In genomic region chr1:184152502-184152901, GRCh38 we compare ENCODE assay signal across 8 cellular contexts.
DNase-seq lines count a peak whose midpoint lies in the region; ATAC-seq and TF ChIP-seq lines count a peak whose summit lies in the region.

No MANE protein-coding gene starts in this region.

- no peak overlapping the region for H3K27ac Mint-ChIP-seq in naive B cell
- no peak overlapping the region for H3K27ac Mint-ChIP-seq in mesothelial cell of epicardium

- peaks cover 79% of the 10 kb centered on the region for H3K4me1 ChIP-seq in A673 (ENCODE audit: insufficient read depth, low read length, poor library complexity, severe bottlenecking)

- H3K27me3 ChIP-seq in A673 (replicated peaks; ENCODE audit: insufficient read depth, low read depth, low read length, poor library complexity) = no peaks in the 10 kb centered on the region

- no TSS peak for BruUV-seq in A673 (replicated peaks; lab: Mats Ljungman, UMichigan)

- H3K4me1 Mint-ChIP-seq in naive B cell (peaks cover 7 to 16% (median 14%) of the 10 kb centered on the region in 3 donors), mesothelial cell of epicardium (peaks cover 20% of the 10 kb centered on the region)

- intact Hi-C loops in A673 (cut with micrococcal nuclease; ENCODE audit: unreplicated experiment) = loop anchor here (1.0 to 10.0 kb wide), 4 partner anchors 66 to 373 kb away; partner anchors contain the start of gene C1orf21

- peak overlapping the region; percentile 41 for H3K4me3 ChIP-seq in A673 (ENCODE audit: low read depth, low read length, poor library complexity, severe bottlenecking)

- H3K27me3 Mint-ChIP-seq in naive B cell (peaks cover 38 to 41% (median 38%) of the 10 kb centered on the region in 3 donors), mesothelial cell of epicardium (ENCODE audit: low read depth) (no peaks in the 10 kb centered on the region)

- H3K36me3 Mint-ChIP-seq in naive B cell (peaks cover 0 to 11% of the 10 kb centered on the region in 2 donors), mesothelial cell of epicardium (no peaks in the 10 kb centered on the region)

- no peaks in the 10 kb centered on the region for H3K9me3 ChIP-seq in A673 (ENCODE audit: low read depth, low read length, poor library complexity, severe bottlenecking)

- no peaks in the 10 kb centered on the region for H3K36me3 ChIP-seq in A673 (ENCODE audit: insufficient read depth, low read length, poor library complexity, severe bottlenecking)

- POLR2A ChIA-PET in A673 (lab: Charles Lee; ENCODE audit: low non-redundant PET) = interaction anchor here (0.6 to 0.7 kb wide), 4 partner anchors 121 to 893 kb away, joined by 3 to 19 read pairs (median 4); partner anchors contain the start of gene RNF2

- CTCF ChIA-PET in A673 (lab: Charles Lee) = interaction anchor here (0.6 to 0.9 kb wide), 2 partner anchors 77 to 226 kb away, joined by 3 read pairs; no protein-coding TSS in a partner anchor

- H3K4me3 Mint-ChIP-seq in naive B cell = peak overlapping the region in 5 of 8 donors; percentile 4 to 68 (median 14)
- H3K4me3 Mint-ChIP-seq in mesothelial cell of epicardium = no peak overlapping the region

- TF ChIP-seq CTCF in A673 (conservative IDR thresholded peaks at IDR 0.05; ENCODE audit: low read depth, low read length) (no peak), mesothelial cell of epicardium (IDR thresholded peaks at IDR 0.05; ENCODE audit: unreplicated experiment) (no peak)

- DNase-seq in A673 (ENCODE audit: low spot score) = peak; percentile 99
- peak; percentile 54 for DNase-seq in NCI-H69 (lab: John Stamatoyannopoulos, UW)
- peak; percentile 86 for DNase-seq in dermis blood vessel endothelial cell
- no peak for DNase-seq in naive B cell
- DNase-seq in NK-92 (lab: John Stamatoyannopoulos, UW; ENCODE audit: unreplicated experiment) = no peak
- DNase-seq in NCI-H510A treated with DMSO at 0.1 percent for 48 hours (lab: John Stamatoyannopoulos, UW) = no peak
- no peak for DNase-seq in mesothelial cell of epicardium (ENCODE audit: low spot score in 2 of 2, unreplicated experiment in 2 of 2)
- DNase-seq in DMS153 treated with DMSO at 0.1 percent for 48 hours (lab: John Stamatoyannopoulos, UW; ENCODE audit: unreplicated experiment) = no peak

- no peak for ATAC-seq in naive B cell (ENCODE audit: low read depth in 2 of 2)

- H3K27ac ChIP-seq in A673 (ENCODE audit: low read depth, low read length, poor library complexity, severe bottlenecking) = peak overlapping the region; percentile 96

- peaks cover 0 to 1% (median 0%) of the 10 kb centered on the region in 7 donors for H3K9me3 Mint-ChIP-seq in naive B cell
- no peaks in the 10 kb centered on the region for H3K9me3 Mint-ChIP-seq in mesothelial cell of epicardium

Comparison
In these comparisons a context has a peak if more than half of its experiments do, and no peak if none do; other contexts are left out.
1. DNase-seq: peak in A673 (single experiment), NCI-H69 (single experiment) and dermis blood vessel endothelial cell (single experiment); none in naive B cell (single experiment), NK-92 (single experiment), NCI-H510A treated with DMSO at 0.1 percent for 48 hours (single experiment), mesothelial cell of epicardium (0 of 2) and DMS153 treated with DMSO at 0.1 percent for 48 hours (single experiment).